8 cellular contexts compared by ENCODE assay signal in the genomic region with DNA sequence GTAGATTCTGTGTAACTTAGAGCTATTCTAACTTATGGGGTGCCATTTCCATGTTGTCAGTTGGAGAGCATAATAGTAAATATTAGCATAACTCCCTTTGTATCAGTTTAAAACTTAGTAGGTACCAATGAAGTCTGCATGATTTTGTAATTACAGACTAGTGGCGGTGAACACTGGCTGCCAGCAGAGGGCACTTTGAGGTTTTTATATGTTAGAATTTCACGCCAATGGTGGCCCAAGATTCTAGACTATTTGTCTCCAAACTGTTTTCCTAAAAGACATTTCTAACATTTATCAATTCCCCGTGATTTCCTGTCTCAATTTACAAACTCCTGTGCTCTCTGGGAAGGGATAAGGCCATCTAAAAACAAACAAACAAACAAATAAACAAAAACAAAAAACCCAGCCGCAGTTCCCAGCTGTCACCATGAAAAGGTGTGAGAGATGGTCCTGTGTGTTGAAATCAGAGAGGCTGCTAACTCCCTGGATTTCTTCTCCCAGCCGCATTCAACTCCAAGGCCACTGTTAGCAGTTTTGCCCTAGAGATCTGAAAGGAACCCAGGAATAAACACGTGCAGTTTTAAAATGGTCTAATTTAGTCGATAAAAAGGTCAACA. TPM values are rescaled to one million over a fixed set of nuclear protein-coding genes. Genes with fewer than 3 reads are reported as not detected.
DNase-seq lines count a peak whose midpoint lies in the region; ATAC-seq and TF ChIP-seq lines count a peak whose summit lies in the region.

No MANE protein-coding gene starts in this region.

- H3K27ac ChIP-seq in PC-3 (ENCODE audit: low read length) (no peak overlapping the region), parathyroid adenoma (no peak overlapping the region), vagina (no peak overlapping the region)

- BruUV-seq in PC-3 (replicated peaks; lab: Mats Ljungman, UMichigan) = no TSS peak

- H3K9ac ChIP-seq in PC-3 (ENCODE audit: low read length) = no peak overlapping the region
- H3K9ac ChIP-seq in parathyroid adenoma = no peak overlapping the region

- POLR2A ChIA-PET in PC-3 (lab: Charles Lee; ENCODE audit: unreplicated experiment) = no interaction called here

- peak; percentile 24 to 25 for DNase-seq in NCI-H187 (lab: John Stamatoyannopoulos, UW)
- DNase-seq in NCI-H187 treated with DMSO at 0.1 percent for 48 hours (lab: John Stamatoyannopoulos, UW) = no peak
- peak; percentile 60 for DNase-seq in PC-3
- DNase-seq in epithelial cell of proximal tubule (ENCODE audit: low read depth) = no peak
- DNase-seq in vagina (ENCODE audit: extremely low spot score in 2 of 2) = no peak
- DNase-seq in posterior vena cava (ENCODE audit: low spot score) = no peak

- H3K27me3 ChIP-seq in PC-3 (ENCODE audit: low read length) (no peaks in the 10 kb centered on the region), parathyroid adenoma (ENCODE audit: control insufficient read depth, insufficient read depth, low read length) (no peaks in the 10 kb centered on the region), vagina (no peaks in the 10 kb centered on the region)

- CTCF ChIA-PET in PC-3 (lab: Charles Lee) = interaction anchor here (1.2 kb wide), 1 partner anchor 70 kb away, joined by 4 read pairs; no protein-coding TSS in a partner anchor

- H3K79me2 ChIP-seq in PC-3 (ENCODE audit: low read length) = no peaks in the 10 kb centered on the region
- no peaks in the 10 kb centered on the region for H3K79me2 ChIP-seq in parathyroid adenoma

- H3K4me3 ChIP-seq in PC-3 (ENCODE audit: low read length) (peak overlapping the region; percentile 41; the same call in 1 of the 2 replicates), epithelial cell of proximal tubule (ENCODE audit: low read depth, low read length) (no peak overlapping the region), parathyroid adenoma (ENCODE audit: low read depth, low read length) (no peak overlapping the region), vagina (no peak overlapping the region)

- H3F3A ChIP-seq in PC-3 (ENCODE audit: low read length, unreplicated experiment) = no peaks in the 10 kb centered on the region

- H2AFZ ChIP-seq in PC-3 (ENCODE audit: low read length) (peak overlapping the region; percentile 80), parathyroid adenoma (no peak overlapping the region)

- H4K20me1 ChIP-seq in PC-3 (ENCODE audit: low read length) = no peaks in the 10 kb centered on the region

- peak; percentile 92 for TF ChIP-seq CTCF in PC-3 (conservative IDR thresholded peaks at IDR 0.05; ENCODE audit: low read depth, low read length)
- TF ChIP-seq CTCF in epithelial cell of proximal tubule (conservative IDR thresholded peaks at IDR 0.05; ENCODE audit: low read depth, low read length) = peak; percentile 79
- peak; percentile 16 for TF ChIP-seq CTCF in parathyroid adenoma (IDR thresholded peaks at IDR 0.05)
- TF ChIP-seq CTCF in vagina (IDR thresholded peaks at IDR 0.05) = no peak

- H3K9me3 ChIP-seq in PC-3 (ENCODE audit: low read length) (no peaks in the 10 kb centered on the region), parathyroid adenoma (ENCODE audit: control insufficient read depth, low read length) (no peaks in the 10 kb centered on the region), vagina (no peaks in the 10 kb centered on the region)

- intact Hi-C loops in PC-3 (cut with micrococcal nuclease) (loop anchor here (1.0 to 2.0 kb wide), 2 partner anchors 491 to 673 kb away; no protein-coding TSS in a partner anchor), vagina (cut with DNase I) (no loop called here), posterior vena cava (cut with DNase I) (loop anchor here in 1 of 2 donors (5.0 kb wide), 1 partner anchor 489 kb away; no protein-coding TSS in a partner anchor)

- peak overlapping the region; percentile 72 for H3K4me2 ChIP-seq in PC-3 (ENCODE audit: low read length)
- no peak overlapping the region for H3K4me2 ChIP-seq in parathyroid adenoma (ENCODE audit: low read length)

- no peaks in the 10 kb centered on the region for H3K36me3 ChIP-seq in PC-3 (ENCODE audit: low read depth, low read length)
- H3K36me3 ChIP-seq in parathyroid adenoma (ENCODE audit: control insufficient read depth, insufficient read depth, low read length) = no peaks in the 10 kb centered on the region
- H3K36me3 ChIP-seq in vagina = no peaks in the 10 kb centered on the region

- H3K9me2 ChIP-seq in PC-3 (replicated peaks; ENCODE audit: low read length) = no peaks in the 10 kb centered on the region

- ATAC-seq in HG03159 (IDR thresholded peaks at IDR 0.05; ENCODE audit: unreplicated experiment) (peak; percentile 57), PC-3 (peak; percentile 75)

- TF ChIP-seq POLR2A in vagina (IDR thresholded peaks at IDR 0.05) = no peak

- H3K4me1 ChIP-seq in PC-3 (ENCODE audit: insufficient read depth, low read length) (peaks cover 12% of the 10 kb centered on the region), parathyroid adenoma (no peaks in the 10 kb centered on the region), vagina (peaks cover 7% of the 10 kb centered on the region)

RNA-seq across cellular contexts. Expression of a gene that starts 57.6 kb away (rescaled TPM):
- total RNA-seq in PC-3 (2014; rRNA removed) (4.8 and 10.3 TPM in 2 replicates), epithelial cell of proximal tubule (3.7 and 5.2 TPM in 2 replicates), vagina (9.6 TPM), posterior vena cava (10 to 100 TPM; 12.4 to 17.5 TPM)

Comparison
In these comparisons a context has a peak if more than half of its experiments do, and no peak if none do; other contexts are left out.
1. DNase-seq: peak in NCI-H187 (2 of 2) and PC-3 (single experiment); none in NCI-H187 treated with DMSO at 0.1 percent for 48 hours (single experiment), epithelial cell of proximal tubule (single experiment), vagina (0 of 2) and posterior vena cava (single experiment).
2. CTCF ChIP-seq: peak in PC-3 (single experiment), epithelial cell of proximal tubule (single experiment) and parathyroid adenoma (single experiment); none in vagina (0 of 3).